4 cellular contexts compared by ENCODE assay signal in the genomic region with DNA sequence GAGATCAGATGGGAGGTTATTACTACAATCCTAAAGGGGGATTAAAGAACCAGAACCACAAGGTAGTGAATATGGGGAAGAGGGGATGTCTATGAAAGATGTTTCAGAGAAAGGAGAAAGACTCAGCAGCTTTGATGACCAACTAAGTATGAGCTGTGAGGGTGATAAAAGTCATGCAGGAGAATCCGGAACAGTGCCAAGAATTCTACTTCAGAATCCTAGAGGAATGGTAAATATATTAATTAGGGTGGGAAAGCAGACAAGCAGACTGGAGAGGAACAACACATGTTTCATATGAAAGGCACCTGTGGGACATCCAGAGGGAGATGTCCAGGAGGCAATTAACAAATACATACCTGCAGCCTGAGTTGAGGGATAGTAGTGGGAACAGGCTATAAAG.
TF ChIP-seq lines count a peak whose summit lies in the region.

No MANE protein-coding gene starts in this region.

TF ChIP-seq in SK-N-SH treated with all-trans-retinoic acid at 6 μM for 48 hours, 23 proteins besides CTCF, POLR2A, EP300 and RAD21 (continues in another document):
- TF ChIP-seq ZNF565 (CRISPR knock-in tag; conservative IDR thresholded peaks at IDR 0.05; ENCODE audit: low read depth) (no peak), GLIS3 (CRISPR knock-in tag; IDR thresholded peaks at IDR 0.05) (no peak), ZC3H10 (CRISPR knock-in tag; IDR thresholded peaks at IDR 0.05) (no peak), ARNTL (CRISPR knock-in tag; IDR thresholded peaks at IDR 0.05; ENCODE audit: borderline replicate concordance, low read depth) (no peak), ZFP3 (CRISPR knock-in tag; IDR thresholded peaks at IDR 0.05) (no peak), TOX (CRISPR knock-in tag; IDR thresholded peaks at IDR 0.05; ENCODE audit: borderline replicate concordance) (no peak)
- TF ChIP-seq, protein P1, sequence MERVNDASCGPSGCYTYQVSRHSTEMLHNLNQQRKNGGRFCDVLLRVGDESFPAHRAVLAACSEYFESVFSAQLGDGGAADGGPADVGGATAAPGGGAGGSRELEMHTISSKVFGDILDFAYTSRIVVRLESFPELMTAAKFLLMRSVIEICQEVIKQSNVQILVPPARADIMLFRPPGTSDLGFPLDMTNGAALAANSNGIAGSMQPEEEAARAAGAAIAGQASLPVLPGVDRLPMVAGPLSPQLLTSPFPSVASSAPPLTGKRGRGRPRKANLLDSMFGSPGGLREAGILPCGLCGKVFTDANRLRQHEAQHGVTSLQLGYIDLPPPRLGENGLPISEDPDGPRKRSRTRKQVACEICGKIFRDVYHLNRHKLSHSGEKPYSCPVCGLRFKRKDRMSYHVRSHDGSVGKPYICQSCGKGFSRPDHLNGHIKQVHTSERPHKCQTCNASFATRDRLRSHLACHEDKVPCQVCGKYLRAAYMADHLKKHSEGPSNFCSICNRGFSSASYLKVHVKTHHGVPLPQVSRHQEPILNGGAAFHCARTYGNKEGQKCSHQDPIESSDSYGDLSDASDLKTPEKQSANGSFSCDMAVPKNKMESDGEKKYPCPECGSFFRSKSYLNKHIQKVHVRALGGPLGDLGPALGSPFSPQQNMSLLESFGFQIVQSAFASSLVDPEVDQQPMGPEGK (CRISPR knock-in tag; IDR thresholded peaks at IDR 0.05; ENCODE audit: borderline replicate concordance) = no peak
- TF ChIP-seq, protein P2, sequence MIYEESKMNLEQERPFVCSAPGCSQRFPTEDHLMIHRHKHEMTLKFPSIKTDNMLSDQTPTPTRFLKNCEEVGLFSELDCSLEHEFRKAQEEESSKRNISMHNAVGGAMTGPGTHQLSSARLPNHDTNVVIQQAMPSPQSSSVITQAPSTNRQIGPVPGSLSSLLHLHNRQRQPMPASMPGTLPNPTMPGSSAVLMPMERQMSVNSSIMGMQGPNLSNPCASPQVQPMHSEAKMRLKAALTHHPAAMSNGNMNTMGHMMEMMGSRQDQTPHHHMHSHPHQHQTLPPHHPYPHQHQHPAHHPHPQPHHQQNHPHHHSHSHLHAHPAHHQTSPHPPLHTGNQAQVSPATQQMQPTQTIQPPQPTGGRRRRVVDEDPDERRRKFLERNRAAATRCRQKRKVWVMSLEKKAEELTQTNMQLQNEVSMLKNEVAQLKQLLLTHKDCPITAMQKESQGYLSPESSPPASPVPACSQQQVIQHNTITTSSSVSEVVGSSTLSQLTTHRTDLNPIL (CRISPR knock-in tag; IDR thresholded peaks at IDR 0.05; ENCODE audit: low read depth) = no peak

TF ChIP-seq in SK-N-SH, 30 proteins besides CTCF, POLR2A, EP300 and RAD21 (continues in another document):
- TF ChIP-seq, protein P3, sequence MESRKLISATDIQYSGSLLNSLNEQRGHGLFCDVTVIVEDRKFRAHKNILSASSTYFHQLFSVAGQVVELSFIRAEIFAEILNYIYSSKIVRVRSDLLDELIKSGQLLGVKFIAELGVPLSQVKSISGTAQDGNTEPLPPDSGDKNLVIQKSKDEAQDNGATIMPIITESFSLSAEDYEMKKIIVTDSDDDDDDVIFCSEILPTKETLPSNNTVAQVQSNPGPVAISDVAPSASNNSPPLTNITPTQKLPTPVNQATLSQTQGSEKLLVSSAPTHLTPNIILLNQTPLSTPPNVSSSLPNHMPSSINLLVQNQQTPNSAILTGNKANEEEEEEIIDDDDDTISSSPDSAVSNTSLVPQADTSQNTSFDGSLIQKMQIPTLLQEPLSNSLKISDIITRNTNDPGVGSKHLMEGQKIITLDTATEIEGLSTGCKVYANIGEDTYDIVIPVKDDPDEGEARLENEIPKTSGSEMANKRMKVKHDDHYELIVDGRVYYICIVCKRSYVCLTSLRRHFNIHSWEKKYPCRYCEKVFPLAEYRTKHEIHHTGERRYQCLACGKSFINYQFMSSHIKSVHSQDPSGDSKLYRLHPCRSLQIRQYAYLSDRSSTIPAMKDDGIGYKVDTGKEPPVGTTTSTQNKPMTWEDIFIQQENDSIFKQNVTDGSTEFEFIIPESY (IDR thresholded peaks at IDR 0.05; ENCODE audit: borderline replicate concordance, low read depth) = no peak
- no peak for TF ChIP-seq SMC3 (IDR thresholded peaks at IDR 0.05; ENCODE audit: low read depth, low read length)
- no peak for TF ChIP-seq JUND (IDR thresholded peaks at IDR 0.05)
- TF ChIP-seq, protein P4, sequence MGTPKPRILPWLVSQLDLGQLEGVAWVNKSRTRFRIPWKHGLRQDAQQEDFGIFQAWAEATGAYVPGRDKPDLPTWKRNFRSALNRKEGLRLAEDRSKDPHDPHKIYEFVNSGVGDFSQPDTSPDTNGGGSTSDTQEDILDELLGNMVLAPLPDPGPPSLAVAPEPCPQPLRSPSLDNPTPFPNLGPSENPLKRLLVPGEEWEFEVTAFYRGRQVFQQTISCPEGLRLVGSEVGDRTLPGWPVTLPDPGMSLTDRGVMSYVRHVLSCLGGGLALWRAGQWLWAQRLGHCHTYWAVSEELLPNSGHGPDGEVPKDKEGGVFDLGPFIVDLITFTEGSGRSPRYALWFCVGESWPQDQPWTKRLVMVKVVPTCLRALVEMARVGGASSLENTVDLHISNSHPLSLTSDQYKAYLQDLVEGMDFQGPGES (IDR thresholded peaks at IDR 0.05; ENCODE audit: low read depth, low read length) = no peak
- TF ChIP-seq, protein P5, sequence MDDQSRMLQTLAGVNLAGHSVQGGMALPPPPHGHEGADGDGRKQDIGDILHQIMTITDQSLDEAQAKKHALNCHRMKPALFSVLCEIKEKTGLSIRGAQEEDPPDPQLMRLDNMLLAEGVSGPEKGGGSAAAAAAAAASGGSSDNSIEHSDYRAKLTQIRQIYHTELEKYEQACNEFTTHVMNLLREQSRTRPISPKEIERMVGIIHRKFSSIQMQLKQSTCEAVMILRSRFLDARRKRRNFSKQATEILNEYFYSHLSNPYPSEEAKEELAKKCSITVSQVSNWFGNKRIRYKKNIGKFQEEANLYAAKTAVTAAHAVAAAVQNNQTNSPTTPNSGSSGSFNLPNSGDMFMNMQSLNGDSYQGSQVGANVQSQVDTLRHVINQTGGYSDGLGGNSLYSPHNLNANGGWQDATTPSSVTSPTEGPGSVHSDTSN (IDR thresholded peaks at IDR 0.05) = no peak
- no peak for TF ChIP-seq EZH2phosphoT487 (IDR thresholded peaks at IDR 0.05; ENCODE audit: borderline replicate concordance, low read depth)
- TF ChIP-seq, protein P6, sequence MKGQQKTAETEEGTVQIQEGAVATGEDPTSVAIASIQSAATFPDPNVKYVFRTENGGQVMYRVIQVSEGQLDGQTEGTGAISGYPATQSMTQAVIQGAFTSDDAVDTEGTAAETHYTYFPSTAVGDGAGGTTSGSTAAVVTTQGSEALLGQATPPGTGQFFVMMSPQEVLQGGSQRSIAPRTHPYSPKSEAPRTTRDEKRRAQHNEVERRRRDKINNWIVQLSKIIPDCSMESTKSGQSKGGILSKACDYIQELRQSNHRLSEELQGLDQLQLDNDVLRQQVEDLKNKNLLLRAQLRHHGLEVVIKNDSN (IDR thresholded peaks at IDR 0.05; ENCODE audit: borderline replicate concordance, low read depth) = no peak
- no peak for TF ChIP-seq ELF1 (IDR thresholded peaks at IDR 0.05)
- TF ChIP-seq NFIC (IDR thresholded peaks at IDR 0.05; ENCODE audit: borderline replicate concordance) = no peak

TF ChIP-seq in A549, 52 proteins besides CTCF, POLR2A, EP300 and RAD21:
- TF ChIP-seq EHF (CRISPR knock-in tag; IDR thresholded peaks at IDR 0.05) = no peak
- TF ChIP-seq, protein P7, sequence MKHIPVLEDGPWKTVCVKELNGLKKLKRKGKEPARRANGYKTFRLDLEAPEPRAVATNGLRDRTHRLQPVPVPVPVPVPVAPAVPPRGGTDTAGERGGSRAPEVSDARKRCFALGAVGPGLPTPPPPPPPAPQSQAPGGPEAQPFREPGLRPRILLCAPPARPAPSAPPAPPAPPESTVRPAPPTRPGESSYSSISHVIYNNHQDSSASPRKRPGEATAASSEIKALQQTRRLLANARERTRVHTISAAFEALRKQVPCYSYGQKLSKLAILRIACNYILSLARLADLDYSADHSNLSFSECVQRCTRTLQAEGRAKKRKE (CRISPR knock-in tag; IDR thresholded peaks at IDR 0.05; ENCODE audit: low read depth) = no peak
- TF ChIP-seq NR3C1 (IDR thresholded peaks at IDR 0.05) = no peak
- TF ChIP-seq JUN (IDR thresholded peaks at IDR 0.05) = no peak
- no peak for TF ChIP-seq HDAC2 (IDR thresholded peaks at IDR 0.05)

TF ChIP-seq in H1, 55 proteins besides CTCF, POLR2A, EP300 and RAD21:
- no peak for TF ChIP-seq TAF1 (IDR thresholded peaks at IDR 0.05; ENCODE audit: low read depth, low read length)
- no peak for TF ChIP-seq JUND (IDR thresholded peaks at IDR 0.05; ENCODE audit: low read length)
- TF ChIP-seq, protein P8, sequence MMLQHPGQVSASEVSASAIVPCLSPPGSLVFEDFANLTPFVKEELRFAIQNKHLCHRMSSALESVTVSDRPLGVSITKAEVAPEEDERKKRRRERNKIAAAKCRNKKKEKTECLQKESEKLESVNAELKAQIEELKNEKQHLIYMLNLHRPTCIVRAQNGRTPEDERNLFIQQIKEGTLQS (IDR thresholded peaks at IDR 0.05; ENCODE audit: insufficient read depth, low read depth, low read length) = no peak
- no peak for TF ChIP-seq TEAD4 (IDR thresholded peaks at IDR 0.05; ENCODE audit: low read depth, low read length)
- TF ChIP-seq EGR1 (IDR thresholded peaks at IDR 0.05; ENCODE audit: borderline replicate concordance, low read depth, low read length) = no peak
- no peak for TF ChIP-seq SIX5 (IDR thresholded peaks at IDR 0.05; ENCODE audit: low read depth, low read length)
- no peak for TF ChIP-seq POU5F1 (IDR thresholded peaks at IDR 0.05; ENCODE audit: low read depth, low read length)
- no peak for TF ChIP-seq KDM5A (IDR thresholded peaks at IDR 0.05; ENCODE audit: low read length)
- no peak for TF ChIP-seq RXRA (IDR thresholded peaks at IDR 0.05; ENCODE audit: insufficient read depth, low read depth, low read length)
- no peak for TF ChIP-seq TCF12 (IDR thresholded peaks at IDR 0.05; ENCODE audit: low read depth, low read length)
- TF ChIP-seq EZH2 (IDR thresholded peaks at IDR 0.05; ENCODE audit: low read depth, low read length, severe bottlenecking) = no peak
- TF ChIP-seq, protein P9, sequence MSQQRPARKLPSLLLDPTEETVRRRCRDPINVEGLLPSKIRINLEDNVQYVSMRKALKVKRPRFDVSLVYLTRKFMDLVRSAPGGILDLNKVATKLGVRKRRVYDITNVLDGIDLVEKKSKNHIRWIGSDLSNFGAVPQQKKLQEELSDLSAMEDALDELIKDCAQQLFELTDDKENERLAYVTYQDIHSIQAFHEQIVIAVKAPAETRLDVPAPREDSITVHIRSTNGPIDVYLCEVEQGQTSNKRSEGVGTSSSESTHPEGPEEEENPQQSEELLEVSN (IDR thresholded peaks at IDR 0.05) = no peak
- no peak for TF ChIP-seq TAF7 (optimal IDR thresholded peaks at IDR 0.05; ENCODE audit: borderline replicate concordance, low read depth, low read length)
- TF ChIP-seq NRF1 (IDR thresholded peaks at IDR 0.05; ENCODE audit: low read depth, low read length) = no peak
- no peak for TF ChIP-seq BCL11A (IDR thresholded peaks at IDR 0.05; ENCODE audit: low read depth in 2 of 2, low read length in 2 of 2)
TF ChIP-seq in H1: peak in this region for 0.
